ENCODE assay signal across 1 cellular context in genomic region chr11:67983916-67984315, GRCh38.
TF ChIP-seq lines count a peak whose summit lies in the region.

No MANE protein-coding gene starts in this region.

TF ChIP-seq in A549, 52 proteins besides CTCF, POLR2A, EP300 and RAD21:
- TF ChIP-seq HMGXB4 (CRISPR knock-in tag; IDR thresholded peaks at IDR 0.05; ENCODE audit: borderline replicate concordance) = no peak
- no peak for TF ChIP-seq EHMT2 (IDR thresholded peaks at IDR 0.05; ENCODE audit: low read depth)
- TF ChIP-seq POLR2AphosphoS2 (conservative IDR thresholded peaks at IDR 0.05; ENCODE audit: low read length) = no peak
- TF ChIP-seq NR3C1 (IDR thresholded peaks at IDR 0.05) = no peak
- TF ChIP-seq ZSCAN20 (CRISPR knock-in tag; IDR thresholded peaks at IDR 0.05) = no peak
- no peak for TF ChIP-seq KDM1A (IDR thresholded peaks at IDR 0.05; ENCODE audit: low read depth)
- TF ChIP-seq HES2 (IDR thresholded peaks at IDR 0.05) = no peak
- TF ChIP-seq ATOH8 (CRISPR knock-in tag; IDR thresholded peaks at IDR 0.05; ENCODE audit: low read depth) = no peak
- no peak for TF ChIP-seq CHD4 (IDR thresholded peaks at IDR 0.05; ENCODE audit: borderline replicate concordance)
- no peak for TF ChIP-seq NFE2L2 (conservative IDR thresholded peaks at IDR 0.05; ENCODE audit: low read length)
- TF ChIP-seq E2F6 (IDR thresholded peaks at IDR 0.05; ENCODE audit: borderline replicate concordance, low read depth) = no peak
- no peak for TF ChIP-seq KDM5A (IDR thresholded peaks at IDR 0.05)
- TF ChIP-seq ZNF302 (CRISPR knock-in tag; IDR thresholded peaks at IDR 0.05) = no peak
- no peak for TF ChIP-seq NPAS2 (CRISPR knock-in tag; IDR thresholded peaks at IDR 0.05; ENCODE audit: borderline replicate concordance)
- no peak for TF ChIP-seq TFCP2L1 (CRISPR knock-in tag; IDR thresholded peaks at IDR 0.05)
- no peak for TF ChIP-seq BHLHE40 (IDR thresholded peaks at IDR 0.05; ENCODE audit: low read depth, low read length)
TF ChIP-seq in A549: peak in this region for 0.
